ENCODE assay signal across 25 cellular contexts in genomic region chr5:82657036-82657699, GRCh38.
"Had no signal": no experiment of that assay in that cellular context is flagged by ENCODE, and none has a peak within 500 bp of the region (broad histone marks: within the 10 kb centered on the region; RNA-seq: fewer than 3 reads in every experiment).

No MANE protein-coding gene starts in this region.

- H3K4me3 Mint-ChIP-seq: activated naive CD8-positive, alpha-beta T cell treated with anti-CD3 and anti-CD28 coated beads, Interleukin-2, amount 10 ng/mL, durations not matched to agents 7 days and 5 days; activated T-cell treated with anti-CD3 and anti-CD28 coated beads, Interleukin-2, amount 50 U/mL, for 72 hours; brain had no signal

- H3K9me3 ChIP-seq: ascending aorta, lower lobe of right lung, neutrophil, testis, transverse colon had no signal

- H3K4me1 ChIP-seq: ascending aorta had no signal

- FAIRE-seq: endothelial cell of umbilical vein, keratinocyte, TTC549 had no signal

- DNase-seq: activated CD4-positive, alpha-beta T cell treated with anti-CD3 and anti-CD28 coated beads for 4 hours; activated CD4-positive, alpha-beta T cell treated with anti-CD3 and anti-CD28 coated beads, Interleukin-2, amount 50 U/mL, for 4 hours; activated naive CD4-positive, alpha-beta T cell; activated naive CD8-positive, alpha-beta T cell treated with anti-CD3 and anti-CD28 coated beads, Interleukin-2, amount 10 ng/mL, durations not matched to agents 7 days and 5 days; activated T-cell treated with anti-CD3 and anti-CD28 coated beads for 4 hours; activated T-cell treated with anti-CD3 and anti-CD28 coated beads, Interleukin-2, amount 50 U/mL, for 72 hours; central memory CD4-positive, alpha-beta T cell; foreskin fibroblast; hippocampal formation; lower lobe of right lung; mesenchymal stem cell; naive thymus-derived CD8-positive, alpha-beta T cell; stimulated activated CD4-positive, alpha-beta T cell treated with anti-CD3 and anti-CD28 coated beads, Interleukin-12 subunit alpha, Interleukin-12 subunit beta, amount 100 ng/mL, for 4 hours; stimulated activated CD4-positive, alpha-beta T cell treated with anti-CD3 and anti-CD28 coated beads, Interleukin-4, amount 100 ng/mL, for 1 hour; stimulated activated naive CD8-positive, alpha-beta T cell treated with anti-CD3 and anti-CD28 coated beads, Interleukin-15, Interleukin-2, amounts not matched to agents 100 U/mL and 50 U/mL, for 24 hours; testis; transverse colon had no signal

- ATAC-seq: activated T-cell treated with anti-CD3 and anti-CD28 coated beads, Interleukin-2, amount 50 U/mL, for 72 hours; naive thymus-derived CD8-positive, alpha-beta T cell; stimulated activated naive CD8-positive, alpha-beta T cell treated with anti-CD3 and anti-CD28 coated beads, Interleukin-15, Interleukin-2, amounts not matched to agents 100 U/mL and 50 U/mL, for 24 hours had no signal

- H3K27ac Mint-ChIP-seq: activated naive CD8-positive, alpha-beta T cell treated with anti-CD3 and anti-CD28 coated beads, Interleukin-2, amount 10 ng/mL, durations not matched to agents 7 days and 5 days; activated T-cell treated with anti-CD3 and anti-CD28 coated beads, Interleukin-2, amount 50 U/mL, for 72 hours; naive thymus-derived CD8-positive, alpha-beta T cell had no signal

- H3K27me3 Mint-ChIP-seq: brain had no signal

- H3K36me3 Mint-ChIP-seq: brain had no signal

- H3K4me3 ChIP-seq: ascending aorta, lower lobe of right lung, skin epidermis, testis, transverse colon had no signal

- H3K36me3 ChIP-seq: ascending aorta, lower lobe of right lung, neutrophil, transverse colon had no signal

- H3K27me3 ChIP-seq: ascending aorta, neutrophil, testis, transverse colon had no signal

- H3K27ac ChIP-seq: ascending aorta, lower lobe of right lung, neutrophil, skin epidermis, testis, transverse colon, VCaP had no signal

- H3K9me3 Mint-ChIP-seq: activated naive CD8-positive, alpha-beta T cell treated with anti-CD3 and anti-CD28 coated beads, Interleukin-2, amount 10 ng/mL, durations not matched to agents 7 days and 5 days; activated T-cell treated with anti-CD3 and anti-CD28 coated beads, Interleukin-2, amount 50 U/mL, for 72 hours; naive thymus-derived CD8-positive, alpha-beta T cell had no signal
